Comparison of ENCODE assay signal across 10 cellular contexts in the genomic region with DNA sequence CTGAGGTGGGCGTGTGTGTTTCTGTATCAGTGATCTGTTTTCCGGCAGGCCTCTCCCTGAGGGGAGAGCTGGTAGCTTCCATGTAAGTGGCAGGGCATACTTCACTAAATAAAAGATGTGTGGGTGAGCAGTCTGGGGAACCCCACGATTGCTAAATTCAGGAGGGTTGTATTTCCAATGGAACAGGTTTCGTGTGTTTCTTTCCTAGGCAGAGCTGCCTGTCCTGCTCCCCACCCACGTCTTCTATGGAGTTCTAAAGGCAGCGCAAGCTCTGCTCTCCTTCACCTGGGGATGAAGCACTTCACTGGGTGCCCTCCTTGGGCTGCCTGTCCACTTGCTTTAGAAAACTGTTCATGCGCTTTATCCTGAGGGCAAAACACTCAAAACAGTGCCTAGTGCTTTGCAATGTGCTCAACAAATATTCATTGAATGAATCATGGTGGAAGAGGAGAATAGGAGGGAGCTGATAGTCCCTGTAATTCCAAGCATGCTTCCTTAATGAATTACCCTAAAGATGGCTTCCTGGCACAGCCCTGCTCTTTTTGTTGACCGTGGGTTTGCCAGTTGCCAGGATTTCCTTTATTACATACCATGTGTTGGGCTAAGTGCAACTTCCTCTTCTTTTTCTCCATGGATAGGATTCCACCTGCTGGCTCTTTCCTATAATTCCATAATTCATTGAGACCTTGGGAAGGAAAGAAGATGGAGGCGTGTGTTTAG. TPM values are rescaled to one million over a fixed set of nuclear protein-coding genes. Genes with fewer than 3 reads are reported as not detected.
DNase-seq lines count a peak whose midpoint lies in the region; FAIRE-seq and TF ChIP-seq lines count a peak whose summit lies in the region.
"Had no signal": no experiment of that assay in that cellular context is flagged by ENCODE, and none has a peak within 500 bp of the region (broad histone marks: within the 10 kb centered on the region; RNA-seq: fewer than 3 reads in every experiment).

No MANE protein-coding gene starts in this region.

- H3K4me3 ChIP-seq in A673 (ENCODE audit: low read depth, low read length, poor library complexity, severe bottlenecking) (no peak overlapping the region), keratinocyte (ENCODE audit: control insufficient read depth in 2 of 3, extremely low read depth in 1 of 3, insufficient read depth in 2 of 3, low read depth in 1 of 3, low read length in 3 of 3) (peak overlapping the region in 2 of 3 experiments; percentile 15 to 64), testis (no peak overlapping the region)
- no peak overlapping the region for H3K4me3 ChIP-seq in CD4-positive, alpha-beta memory T cell (ENCODE audit: low read length in 2 of 2)
- H3K4me3 ChIP-seq: dorsolateral prefrontal cortex had no signal

- H3K27ac Mint-ChIP-seq in HFFc6: peak overlapping the region; percentile 96
- peak overlapping the region in 2 of 7 donors; percentile 60 to 77 for H3K27ac Mint-ChIP-seq in CD4-positive, alpha-beta memory T cell

- no peaks in the 10 kb centered on the region; the same call in 1 of the 2 replicates for H3K27me3 Mint-ChIP-seq in HFFc6 (ENCODE audit: insufficient read depth)
- H3K27me3 Mint-ChIP-seq in CD4-positive, alpha-beta memory T cell: no peaks in the 10 kb centered on the region

- H3K4me2 ChIP-seq in keratinocyte (ENCODE audit: control insufficient read depth, extremely low read depth, insufficient read depth, low read depth, low read length): peak overlapping the region; percentile 85

- H3K36me3 Mint-ChIP-seq in HFFc6 (ENCODE audit: low read depth): no peaks in the 10 kb centered on the region
- no peaks in the 10 kb centered on the region for H3K36me3 Mint-ChIP-seq in CD4-positive, alpha-beta memory T cell

- POLR2A ChIA-PET in A673 (lab: Charles Lee; ENCODE audit: low non-redundant PET): interaction anchor here (0.5 kb wide), 1 partner anchor 9 kb away, joined by 3 read pairs; no protein-coding TSS in a partner anchor
- POLR2A ChIA-PET in CD4-positive, alpha-beta memory T cell (lab: Charles Lee; ENCODE audit: partially characterized antibody): interaction anchor here (1.3 kb wide), 1 partner anchor 9 kb away, joined by 4 read pairs; no protein-coding TSS in a partner anchor

- no peaks in the 10 kb centered on the region for H3K9me3 ChIP-seq in A673 (ENCODE audit: low read depth, low read length, poor library complexity, severe bottlenecking)
- H3K9me3 ChIP-seq in keratinocyte (ENCODE audit: control insufficient read depth, low read depth, low read length): no peaks in the 10 kb centered on the region
- H3K9me3 ChIP-seq in CD4-positive, alpha-beta memory T cell (ENCODE audit: control insufficient read depth in 1 of 2, low read length in 2 of 2): no peaks in the 10 kb centered on the region
- no peaks in the 10 kb centered on the region for H3K9me3 ChIP-seq in testis

- intact Hi-C loops in A673 (cut with micrococcal nuclease; ENCODE audit: unreplicated experiment): no loop called here
- intact Hi-C loops in CD4-positive, alpha-beta memory T cell (cut with micrococcal nuclease): no loop called here
- intact Hi-C loops in testis (cut with DNase I; ENCODE audit: low total_unique reads): no loop called here

- dilution Hi-C loops in keratinocyte (cut with MboI; ENCODE audit: extremely low pct_ligation_motif_present, low sequenced_read_pairs): no loop called here

- peak overlapping the region; percentile 91 for H2AFZ ChIP-seq in keratinocyte (ENCODE audit: control insufficient read depth, low read length)

- BruUV-seq in A673 (replicated peaks; lab: Mats Ljungman, UMichigan): no TSS peak

- peaks cover 26% of the 10 kb centered on the region for H3K4me1 Mint-ChIP-seq in HFFc6 (ENCODE audit: low read depth)
- H3K4me1 Mint-ChIP-seq in CD4-positive, alpha-beta memory T cell: peaks cover 0 to 3% (median 1%) of the 10 kb centered on the region in 4 donors

- H3K4me3 Mint-ChIP-seq in HFFc6: peak overlapping the region; percentile 68
- H3K4me3 Mint-ChIP-seq in CD4-positive, alpha-beta memory T cell: no peak overlapping the region

- no peak for TF ChIP-seq POLR2A in testis (IDR thresholded peaks at IDR 0.05)

- peak; percentile 90 for FAIRE-seq in keratinocyte (lab: Jason Lieb, UNC)

- in situ Hi-C loops in G401 (cut with HindIII; ENCODE audit: low sequenced_read_pairs): no loop called here

- no peaks in the 10 kb centered on the region for H3K9me1 ChIP-seq in keratinocyte (ENCODE audit: control insufficient read depth, extremely low read depth, insufficient read depth, low read length)

- H3K36me3 ChIP-seq in A673 (ENCODE audit: insufficient read depth, low read length, poor library complexity, severe bottlenecking) (no peaks in the 10 kb centered on the region), keratinocyte (ENCODE audit: control insufficient read depth in 2 of 2, extremely low read depth in 1 of 2, insufficient read depth in 2 of 2, low read length in 2 of 2) (no peaks in the 10 kb centered on the region), testis (ENCODE audit: low read depth, missing control alignments) (no peaks in the 10 kb centered on the region)
- H3K36me3 ChIP-seq in CD4-positive, alpha-beta memory T cell (ENCODE audit: insufficient read depth, low read length): no peaks in the 10 kb centered on the region

- H3K27me3 ChIP-seq in A673 (replicated peaks; ENCODE audit: insufficient read depth, low read depth, low read length, poor library complexity) (no peaks in the 10 kb centered on the region), keratinocyte (ENCODE audit: control insufficient read depth, extremely low read depth, insufficient read depth, low read length) (no peaks in the 10 kb centered on the region), testis (no peaks in the 10 kb centered on the region)
- no peaks in the 10 kb centered on the region for H3K27me3 ChIP-seq in CD4-positive, alpha-beta memory T cell (ENCODE audit: insufficient read depth, low read length)
- H3K27me3 ChIP-seq: dorsolateral prefrontal cortex had no signal

- H3K27ac ChIP-seq in A673 (ENCODE audit: low read depth, low read length, poor library complexity, severe bottlenecking) (no peak overlapping the region), keratinocyte (ENCODE audit: control insufficient read depth, insufficient read depth, low read length) (peak overlapping the region; percentile 97), testis (no peak overlapping the region)
- H3K27ac ChIP-seq in CD4-positive, alpha-beta memory T cell (ENCODE audit: low read depth, low read length): no peak overlapping the region

- CTCF ChIA-PET in A673 (lab: Charles Lee): no interaction called here
- CTCF ChIA-PET in CD4-positive, alpha-beta memory T cell (lab: Charles Lee; ENCODE audit: partially characterized antibody): interaction anchor here (1.0 to 1.3 kb wide), 3 partner anchors 9 to 41 kb away, joined by 3 to 4 read pairs (median 3); no protein-coding TSS in a partner anchor

- WGBS in testis, 2 donors: 80 to 82% methylated on average over 8 to 9 of the region's 9 CpGs

- no peaks in the 10 kb centered on the region for H3K79me2 ChIP-seq in keratinocyte (ENCODE audit: control insufficient read depth, insufficient read depth, low read length)

- no peaks in the 10 kb centered on the region for H4K20me1 ChIP-seq in keratinocyte (ENCODE audit: control insufficient read depth, extremely low read depth, insufficient read depth, low read length)

- DNase-seq in A673 (ENCODE audit: low spot score) (peak; percentile 54), HFFc6 (peak; percentile 96), T1000 (lab: John Stamatoyannopoulos, UW) (peak; percentile 12), keratinocyte (ENCODE audit: low read depth, low spot score) (peak; percentile 60), G401 (ENCODE audit: low spot score) (no peak), ecto neural progenitor cell (ENCODE audit: low spot score) (no peak), testis (no peak)
- no peak for DNase-seq in CD4-positive, alpha-beta memory T cell
- DNase-seq: NCI-H774 had no signal

- peaks cover 7% of the 10 kb centered on the region for H3K4me1 ChIP-seq in A673 (ENCODE audit: insufficient read depth, low read length, poor library complexity, severe bottlenecking)
- peaks cover 22% of the 10 kb centered on the region for H3K4me1 ChIP-seq in keratinocyte (ENCODE audit: control insufficient read depth, extremely low read depth, insufficient read depth, low read length)
- no peaks in the 10 kb centered on the region for H3K4me1 ChIP-seq in CD4-positive, alpha-beta memory T cell (ENCODE audit: insufficient read depth, low read length)
- no peaks in the 10 kb centered on the region for H3K4me1 ChIP-seq in testis

- no peaks in the 10 kb centered on the region for H3K9me3 Mint-ChIP-seq in HFFc6
- H3K9me3 Mint-ChIP-seq in CD4-positive, alpha-beta memory T cell: no peaks in the 10 kb centered on the region

- peak overlapping the region; percentile 76 for H3K9ac ChIP-seq in keratinocyte (ENCODE audit: control insufficient read depth, extremely low read depth, insufficient read depth, low read length)

- TF ChIP-seq CTCF in A673 (conservative IDR thresholded peaks at IDR 0.05; ENCODE audit: low read depth, low read length) (no peak), HFFc6 (IDR thresholded peaks at IDR 0.05) (peak; percentile 51), keratinocyte (optimal IDR thresholded peaks at IDR 0.05 in 1 of 3, IDR thresholded peaks at IDR 0.05 in 1 of 3, conservative IDR thresholded peaks at IDR 0.05 in 1 of 3; ENCODE audit: extremely low read depth in 1 of 3, insufficient read depth in 2 of 3, low read length in 3 of 3) (peak in 2 of 3 experiments; percentile 4 to 13), testis (IDR thresholded peaks at IDR 0.05) (no peak)

RNA-seq across cellular contexts. Expression of gene SRPK2, which starts 50.6 kb away (rescaled TPM):
- total RNA-seq in A673 (2021) (57.8 and 59.8 TPM in 2 replicates), testis (100 to 1,000 TPM; 181 to 293 TPM)
- total RNA-seq in HFFc6 (2021; fragmentation: NEBNext Ultra II Directional; extraction: Animal tissue kit (Norgen Biotek cat#: 25700)): 10 to 100 TPM; 45.2 to 49.3 (median 46.7) TPM
- polyA plus RNA-seq in keratinocyte (26.6 to 40.2 TPM (median 32.7 TPM) in 3 replicates), testis (ENCODE audit: insufficient read depth, low read depth, low replicate concordance) (226 TPM)
- polyA plus RNA-seq in keratinocyte (2011; ENCODE audit: low read depth): 72.0 TPM
- 27.9 and 36.1 TPM in 2 replicates for polyA plus RNA-seq in keratinocyte (2011; cell fraction: cytosol; rRNA removed)
- polyA plus RNA-seq in keratinocyte (2011; cell fraction: nucleus; rRNA removed): 45.9 and 47.2 TPM in 2 replicates
- polyA plus RNA-seq in keratinocyte (2012; ENCODE audit: low replicate concordance): 37.8 and 50.5 TPM in 2 replicates
- polyA minus RNA-seq in keratinocyte: 22.2 to 50.0 TPM (median 27.8 TPM) in 3 replicates
- polyA minus RNA-seq in keratinocyte (2011; cell fraction: cytosol; rRNA and poly(A)+ RNA removed): 22.3 TPM
- 45.9 and 90.8 TPM in 2 replicates for polyA minus RNA-seq in keratinocyte (2011; cell fraction: nucleus; rRNA and poly(A)+ RNA removed)
- total RNA-seq in CD4-positive, alpha-beta memory T cell: 10 to 100 TPM; 54.7 to 55.2 TPM
- polyA plus RNA-seq in CD4-positive, alpha-beta memory T cell: 10 to 100 TPM; 36.0 to 48.7 TPM
- total RNA-seq in G401 (2014; rRNA removed; shearing (Covaris generic)): 47.2 and 63.6 TPM in 2 replicates

Comparison
In these comparisons a context has a peak if more than half of its experiments do, and no peak if none do; other contexts are left out.
1. DNase-seq: peak in A673 (single experiment), HFFc6 (single experiment), T1000 (single experiment) and keratinocyte (single experiment); none in CD4-positive, alpha-beta memory T cell (0 of 5), G401 (single experiment), ecto neural progenitor cell (single experiment) and testis (single experiment).
2. H3K4me3 ChIP-seq: peak in keratinocyte (2 of 3); none in A673 (single experiment), CD4-positive, alpha-beta memory T cell (0 of 2) and testis (0 of 2).
3. CTCF ChIP-seq: peak in HFFc6 (single experiment) and keratinocyte (2 of 3); none in A673 (single experiment) and testis (0 of 3).